ENCODE assay signal across 8 cellular contexts in the genomic region with DNA sequence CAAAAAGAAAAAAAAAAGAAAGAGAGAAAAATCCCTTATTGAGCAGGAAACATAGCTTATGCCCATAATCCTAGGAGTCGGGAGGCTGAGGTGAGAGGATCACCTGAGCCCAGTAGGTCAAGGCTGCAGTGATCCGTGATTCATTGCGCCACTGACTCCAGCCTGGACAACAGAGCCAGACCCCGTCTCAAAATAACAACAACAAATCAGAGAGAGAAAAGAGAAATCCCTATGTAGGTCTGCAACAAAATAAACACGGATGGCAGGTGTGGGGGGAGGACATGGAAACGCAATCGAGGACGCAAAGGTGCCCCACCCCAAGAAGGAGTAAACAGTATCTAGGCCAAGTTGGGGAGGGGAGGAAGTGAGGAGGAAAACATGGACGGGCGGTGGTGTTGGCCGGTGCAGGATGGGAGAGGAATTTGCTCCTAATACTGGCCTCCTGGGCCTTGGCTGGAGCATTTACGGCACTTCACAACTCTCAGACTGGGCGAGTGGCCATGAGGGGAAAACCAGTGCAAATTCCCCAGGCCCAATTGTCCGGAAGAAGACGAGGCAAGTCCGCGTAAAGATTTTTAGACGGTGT. TPM values are rescaled to one million over a fixed set of nuclear protein-coding genes. Genes with fewer than 3 reads are reported as not detected.
DNase-seq lines count a peak whose midpoint lies in the region; ATAC-seq and TF ChIP-seq lines count a peak whose summit lies in the region.

No MANE protein-coding gene starts in this region.

- peaks cover 0 to 46% (median 9%) of the 10 kb centered on the region in 4 donors for H3K4me1 ChIP-seq in Peyer's patch
- no peaks in the 10 kb centered on the region for H3K4me1 ChIP-seq in prostate gland (replicated peaks)

- H3K27ac ChIP-seq in Peyer's patch (peak overlapping the region; percentile 96 to 99 (median 98)), prostate gland (peak overlapping the region; percentile 99 to 100)

- intact Hi-C loops in prostate gland (cut with DNase I) = loop anchor here (2.0 kb wide), 1 partner anchor 20 kb away; a partner anchor contains a TSS

- H3K27me3 ChIP-seq in Peyer's patch (no peaks in the 10 kb centered on the region), prostate gland (replicated peaks; ENCODE audit: insufficient read depth) (no peaks in the 10 kb centered on the region)

- peak; percentile 3 for ATAC-seq in GM21576 (IDR thresholded peaks at IDR 0.05; ENCODE audit: unreplicated experiment)
- no peak for ATAC-seq in HG03135 (IDR thresholded peaks at IDR 0.05; ENCODE audit: unreplicated experiment)

- DNase-seq in Peyer's patch (peak in 1 of 3 donors; percentile 20), fibroblast of pulmonary artery (ENCODE audit: low read depth) (no peak), prostate gland (ENCODE audit: low spot score) (no peak), NCI-H1694 (lab: John Stamatoyannopoulos, UW) (no peak), SIG-M5 (lab: John Stamatoyannopoulos, UW) (no peak), AG08395 (ENCODE audit: low spot score) (no peak)

- H3K36me3 ChIP-seq in Peyer's patch (peaks cover 0 to 26% (median 0%) of the 10 kb centered on the region in 3 donors), prostate gland (peaks cover 0 to 6% of the 10 kb centered on the region in 2 donors)

- peak overlapping the region; percentile 63 to 80 (median 72) for H3K4me3 ChIP-seq in Peyer's patch
- H3K4me3 ChIP-seq in fibroblast of pulmonary artery (replicated peaks; ENCODE audit: low read depth, low read length) = peak overlapping the region; percentile 100
- peak overlapping the region; percentile 76 to 93 for H3K4me3 ChIP-seq in prostate gland

- no peak for TF ChIP-seq CTCF in Peyer's patch (IDR thresholded peaks at IDR 0.05)
- no peak for TF ChIP-seq CTCF in fibroblast of pulmonary artery (IDR thresholded peaks at IDR 0.05; ENCODE audit: low read length, missing control alignments)
- no peak for TF ChIP-seq CTCF in prostate gland (IDR thresholded peaks at IDR 0.05)

- WGBS in prostate gland = 45% methylated on average over 18 of the region's 18 CpGs

- H3K9me3 ChIP-seq in Peyer's patch (no peaks in the 10 kb centered on the region), prostate gland (no peaks in the 10 kb centered on the region)

- no peak for TF ChIP-seq POLR2A in Peyer's patch (IDR thresholded peaks at IDR 0.05)
- TF ChIP-seq POLR2A in prostate gland (IDR thresholded peaks at IDR 0.05) = no peak

RNA-seq across cellular contexts. Expression of a gene that starts 0.6 kb away (rescaled TPM):
- 10 to 100 TPM; 53.8 to 80.8 (median 68.7) TPM for total RNA-seq in Peyer's patch
- 10 to 100 TPM; 60.6 to 74.4 TPM for total RNA-seq in prostate gland

RNA-seq across cellular contexts. Expression of a gene that starts 5.0 kb away (rescaled TPM):
- total RNA-seq in Peyer's patch (not detected), prostate gland (10 to 100 TPM in 1 of 2 donors, 1 to 10 TPM in 1; 9.1 to 10.7 TPM)

RNA-seq across cellular contexts. Expression of a gene that starts 5.9 kb away (rescaled TPM):
- total RNA-seq in Peyer's patch = 100 to 1,000 TPM in 1 of 4 donors, 10 to 100 TPM in 3; 49.5 to 185 (median 52.9) TPM
- total RNA-seq in prostate gland = 10 to 100 TPM; 53.3 to 96.5 TPM

RNA-seq across cellular contexts. Expression of a gene that starts 17.1 kb away (rescaled TPM):
- total RNA-seq in Peyer's patch = 100 to 1,000 TPM; 106 to 391 (median 293) TPM
- 10 to 100 TPM; 13.5 to 25.0 TPM for total RNA-seq in prostate gland

RNA-seq across cellular contexts. Expression of a gene that starts 20.3 kb away (rescaled TPM):
- 100 to 1,000 TPM; 107 to 277 (median 193) TPM for total RNA-seq in Peyer's patch
- total RNA-seq in prostate gland = 100 to 1,000 TPM in 1 of 2 donors, 10 to 100 TPM in 1; 78.4 to 165 TPM

Comparison
In these comparisons a context has a peak if more than half of its experiments do, and no peak if none do; other contexts are left out.
1. RNA of a gene that starts 5.0 kb away (total RNA-seq): 9.1 to 10.7 TPM in prostate gland; not detected in Peyer's patch; every median in the first group is over 4 times any median in the second.
2. Peak in every context shown above with its lines, with median percentiles within 50 percentile points of each other: H3K4me3 ChIP-seq.